Comparison of ENCODE assay signal across 1 cellular context in the genomic region with DNA sequence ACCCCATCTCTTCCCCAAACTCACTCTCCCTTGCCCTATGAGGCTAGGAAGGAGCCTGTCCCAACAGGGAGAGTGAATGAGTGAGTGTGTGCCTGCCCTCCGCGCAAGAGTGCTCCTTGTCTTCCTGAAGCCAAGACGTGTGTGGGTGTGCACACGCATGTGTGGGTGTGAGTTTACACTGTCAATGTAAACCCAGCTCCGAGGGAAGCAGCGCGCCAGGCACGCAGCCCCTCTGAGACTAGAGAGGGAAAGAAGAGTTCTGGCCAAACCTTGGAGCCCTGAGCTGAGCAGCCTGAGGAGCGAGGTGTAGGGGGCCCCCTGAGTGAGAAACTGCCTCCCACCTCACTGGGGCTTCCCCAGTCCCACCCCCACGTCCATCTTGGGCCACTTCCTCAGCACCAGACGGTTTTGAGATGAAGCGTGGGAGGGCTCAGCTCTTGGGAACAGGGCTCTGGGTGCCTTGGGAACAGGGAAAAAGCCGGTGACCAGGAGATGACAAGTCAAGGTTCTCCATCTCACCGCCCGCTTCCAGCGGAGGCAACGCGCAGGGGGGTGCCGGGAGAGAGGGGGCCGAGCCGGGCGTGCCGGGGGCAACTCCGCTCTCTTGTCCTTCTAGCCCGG.
TF ChIP-seq lines count a peak whose summit lies in the region.

No MANE protein-coding gene starts in this region.

TF ChIP-seq in IMR-90, 13 proteins besides CTCF, POLR2A, EP300 and RAD21 (continued from another document):
- TF ChIP-seq, protein P1, sequence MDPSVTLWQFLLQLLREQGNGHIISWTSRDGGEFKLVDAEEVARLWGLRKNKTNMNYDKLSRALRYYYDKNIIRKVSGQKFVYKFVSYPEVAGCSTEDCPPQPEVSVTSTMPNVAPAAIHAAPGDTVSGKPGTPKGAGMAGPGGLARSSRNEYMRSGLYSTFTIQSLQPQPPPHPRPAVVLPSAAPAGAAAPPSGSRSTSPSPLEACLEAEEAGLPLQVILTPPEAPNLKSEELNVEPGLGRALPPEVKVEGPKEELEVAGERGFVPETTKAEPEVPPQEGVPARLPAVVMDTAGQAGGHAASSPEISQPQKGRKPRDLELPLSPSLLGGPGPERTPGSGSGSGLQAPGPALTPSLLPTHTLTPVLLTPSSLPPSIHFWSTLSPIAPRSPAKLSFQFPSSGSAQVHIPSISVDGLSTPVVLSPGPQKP (IDR thresholded peaks at IDR 0.05; ENCODE audit: borderline replicate concordance, low read depth, low read length): no peak
